ENCODE assay signal across 1 cellular context in the genomic region with DNA sequence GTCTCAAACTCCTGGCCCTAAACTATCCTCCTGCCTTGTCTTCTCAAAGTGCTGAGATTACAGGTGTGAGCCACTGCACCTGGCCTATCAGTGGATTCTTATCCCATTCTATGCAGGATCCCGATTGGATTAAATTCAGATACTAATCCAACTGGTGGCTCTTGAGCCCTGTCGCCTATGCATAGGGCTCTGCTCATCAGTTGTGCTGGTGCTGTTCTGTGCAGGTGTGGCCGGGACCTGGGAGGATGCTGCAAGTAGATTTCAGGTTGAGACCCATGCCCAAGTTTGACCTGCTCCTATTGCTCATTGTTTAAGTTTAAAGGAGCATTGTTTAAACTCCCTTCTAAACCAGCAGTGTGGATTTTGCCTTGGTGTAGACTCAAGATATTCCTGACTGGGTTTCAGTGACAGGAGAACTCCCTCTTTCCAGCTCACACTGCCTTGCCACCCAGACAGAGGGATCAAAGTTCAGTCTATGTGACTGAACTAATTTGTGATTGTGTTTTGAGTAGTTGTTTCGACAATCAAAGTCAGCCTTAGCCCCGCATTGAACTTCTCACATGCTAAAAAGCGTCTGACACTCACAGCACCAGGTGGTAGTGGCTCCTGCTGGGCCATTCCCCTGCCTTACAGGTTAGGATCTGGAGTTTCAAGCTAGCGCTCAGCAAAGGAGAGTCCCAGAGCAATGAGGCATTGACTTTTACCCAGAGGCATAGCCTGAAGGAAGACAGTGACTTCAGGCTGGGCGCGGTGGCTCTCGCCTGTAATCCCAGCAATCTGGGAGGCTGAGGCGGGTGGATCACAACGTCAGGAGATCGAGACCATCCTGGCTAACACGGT.
A peak's percentile ranks its signal among the peaks of the same experiment; 100 is the strongest.
TF ChIP-seq lines count a peak whose summit lies in the region.

No MANE protein-coding gene starts in this region.

TF ChIP-seq in K562, 482 proteins besides CTCF, POLR2A, EP300 and RAD21:
- TF ChIP-seq NCOA6 (IDR thresholded peaks at IDR 0.05), result no peak
- TF ChIP-seq ZNF311 (CRISPR knock-in tag; IDR thresholded peaks at IDR 0.05), result peak; percentile 27; the same call in 1 of the 2 replicates
TF ChIP-seq in K562: peak in this region for 1.
